ENCODE assay signal across 9 cellular contexts in the genomic region with DNA sequence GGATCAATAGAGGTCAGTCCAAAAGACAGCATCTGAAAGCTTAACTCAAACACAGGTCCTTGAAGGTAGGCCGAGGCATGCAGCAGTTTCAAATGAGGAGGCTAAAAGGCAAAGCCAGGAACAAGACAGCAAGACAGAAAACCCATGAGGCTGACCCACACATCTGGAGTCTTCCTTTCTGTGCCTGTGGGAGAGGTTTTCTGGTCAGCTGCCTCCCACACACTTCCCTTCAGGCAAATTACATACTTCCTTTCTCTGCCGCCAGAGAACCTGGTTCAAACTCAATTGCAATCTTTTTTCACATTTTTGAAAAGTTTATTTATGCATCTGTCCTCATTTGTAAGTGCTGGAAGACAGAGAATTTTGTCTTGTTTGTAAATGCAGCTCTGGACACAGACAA. TPM values are rescaled to one million over a fixed set of nuclear protein-coding genes. Genes with fewer than 3 reads are reported as not detected.
DNase-seq lines count a peak whose midpoint lies in the region; ATAC-seq, FAIRE-seq and TF ChIP-seq lines count a peak whose summit lies in the region.
"Had no signal": no experiment of that assay in that cellular context is flagged by ENCODE, and none has a peak within 500 bp of the region (broad histone marks: within the 10 kb centered on the region; RNA-seq: fewer than 3 reads in every experiment).

No MANE protein-coding gene starts in this region.

- H3K27ac Mint-ChIP-seq in activated CD8-positive, alpha-beta T cell treated with anti-CD3 and anti-CD28 coated beads, Interleukin-2, amount 10 ng/mL, durations not matched to agents 7 days and 5 days: peak overlapping the region; percentile 58
- H3K27ac Mint-ChIP-seq: activated naive CD4-positive, alpha-beta T cell treated with anti-CD3 and anti-CD28 coated beads, Interleukin-2, amount 50 U/mL, for 24 hours had no signal

- peaks cover 68% of the 10 kb centered on the region for H3K4me1 ChIP-seq in A673 (ENCODE audit: insufficient read depth, low read length, poor library complexity, severe bottlenecking)
- no peaks in the 10 kb centered on the region for H3K4me1 ChIP-seq in muscle layer of duodenum (ENCODE audit: control insufficient read depth in 1 of 2, insufficient read depth in 2 of 2, low read length in 2 of 2)

- H3K9me3 ChIP-seq in A673 (ENCODE audit: low read depth, low read length, poor library complexity, severe bottlenecking) (no peaks in the 10 kb centered on the region), muscle layer of duodenum (ENCODE audit: control insufficient read depth in 1 of 2, low read length in 2 of 2) (no peaks in the 10 kb centered on the region)

- no peak overlapping the region for H3K4me3 ChIP-seq in A673 (ENCODE audit: low read depth, low read length, poor library complexity, severe bottlenecking)
- H3K4me3 ChIP-seq in muscle layer of duodenum (ENCODE audit: low read depth in 1 of 2, low read length in 2 of 2): no peak overlapping the region

- H3K27me3 ChIP-seq in A673 (replicated peaks; ENCODE audit: insufficient read depth, low read depth, low read length, poor library complexity): no peaks in the 10 kb centered on the region
- H3K27me3 ChIP-seq in muscle layer of duodenum (ENCODE audit: low read depth, low read length): no peaks in the 10 kb centered on the region

- no peaks in the 10 kb centered on the region for H3K9me3 Mint-ChIP-seq in activated CD8-positive, alpha-beta T cell treated with anti-CD3 and anti-CD28 coated beads, Interleukin-2, amount 10 ng/mL, durations not matched to agents 7 days and 5 days (ENCODE audit: insufficient read depth)
- H3K9me3 Mint-ChIP-seq: activated naive CD4-positive, alpha-beta T cell treated with anti-CD3 and anti-CD28 coated beads, Interleukin-2, amount 50 U/mL, for 24 hours had no signal

- peaks cover 71% of the 10 kb centered on the region for H3K36me3 Mint-ChIP-seq in activated CD8-positive, alpha-beta T cell treated with anti-CD3 and anti-CD28 coated beads, Interleukin-2, amount 10 ng/mL, durations not matched to agents 7 days and 5 days (ENCODE audit: low read depth)

- CTCF ChIA-PET in A673 (lab: Charles Lee): interaction anchor here (1.4 kb wide), 1 partner anchor 12 kb away, joined by 6 read pairs; no protein-coding TSS in a partner anchor
- CTCF ChIA-PET in activated CD8-positive, alpha-beta T cell treated with anti-CD3 and anti-CD28 coated beads, Interleukin-2, amount 10 ng/mL, durations not matched to agents 7 days and 5 days (lab: Charles Lee): interaction anchor here (0.7 to 6.9 kb wide), 15 partner anchors 8 to 228 kb away, joined by 3 to 107 read pairs (median 4); a partner anchor contains a TSS

- no peak for TF ChIP-seq CTCF in A673 (conservative IDR thresholded peaks at IDR 0.05; ENCODE audit: low read depth, low read length)

- POLR2A ChIA-PET in A673 (lab: Charles Lee; ENCODE audit: low non-redundant PET): interaction anchor here (0.6 kb wide), 1 partner anchor 93 kb away, joined by 3 read pairs; no protein-coding TSS in a partner anchor
- POLR2A ChIA-PET in activated CD8-positive, alpha-beta T cell treated with anti-CD3 and anti-CD28 coated beads, Interleukin-2, amount 10 ng/mL, durations not matched to agents 7 days and 5 days (lab: Charles Lee): interaction anchor here (1.4 to 1.8 kb wide), 2 partner anchors 30 to 44 kb away, joined by 4 to 7 read pairs; a partner anchor contains a TSS

- no peak overlapping the region for H3K4me3 Mint-ChIP-seq in activated CD8-positive, alpha-beta T cell treated with anti-CD3 and anti-CD28 coated beads, Interleukin-2, amount 10 ng/mL, durations not matched to agents 7 days and 5 days
- H3K4me3 Mint-ChIP-seq: activated naive CD4-positive, alpha-beta T cell treated with anti-CD3 and anti-CD28 coated beads, Interleukin-2, amount 50 U/mL, for 24 hours had no signal

- no TSS peak for BruUV-seq in A673 (replicated peaks; lab: Mats Ljungman, UMichigan)

- H3K36me3 ChIP-seq in A673 (ENCODE audit: insufficient read depth, low read length, poor library complexity, severe bottlenecking) (no peaks in the 10 kb centered on the region), muscle layer of duodenum (ENCODE audit: control insufficient read depth in 1 of 2, insufficient read depth in 2 of 2, low read length in 2 of 2) (peaks cover 0 to 13% of the 10 kb centered on the region in 2 donors)

- H3K27me3 Mint-ChIP-seq in activated CD8-positive, alpha-beta T cell treated with anti-CD3 and anti-CD28 coated beads, Interleukin-2, amount 10 ng/mL, durations not matched to agents 7 days and 5 days (ENCODE audit: low read depth): no peaks in the 10 kb centered on the region
- H3K27me3 Mint-ChIP-seq: activated naive CD4-positive, alpha-beta T cell treated with anti-CD3 and anti-CD28 coated beads, Interleukin-2, amount 50 U/mL, for 24 hours had no signal

- DNase-seq in A673 (ENCODE audit: low spot score) (peak; percentile 90), frontal cortex (ENCODE audit: low spot score in 2 of 2) (no peak), SK-N-DZ (ENCODE audit: low spot score) (no peak), NCI-H1417 treated with DMSO at 0.1 percent for 48 hours (lab: John Stamatoyannopoulos, UW) (no peak)
- no peak for DNase-seq in activated CD8-positive, alpha-beta T cell treated with anti-CD3 and anti-CD28 coated beads, Interleukin-2, amount 10 ng/mL, durations not matched to agents 7 days and 5 days

- no peak for FAIRE-seq in frontal cortex (lab: Jason Lieb, UNC)

- H3K27ac ChIP-seq in A673 (ENCODE audit: low read depth, low read length, poor library complexity, severe bottlenecking) (peak overlapping the region; percentile 82), muscle layer of duodenum (ENCODE audit: low read length) (peak overlapping the region; percentile 10)

- ATAC-seq in GM18873 (IDR thresholded peaks at IDR 0.05; ENCODE audit: low FRiP score, unreplicated experiment) (peak; percentile 78), HG03066 (IDR thresholded peaks at IDR 0.05; ENCODE audit: low read depth, unreplicated experiment) (peak; percentile 95)
- no peak for ATAC-seq in activated CD8-positive, alpha-beta T cell treated with anti-CD3 and anti-CD28 coated beads, Interleukin-2, amount 10 ng/mL, durations not matched to agents 7 days and 5 days

- intact Hi-C loops in A673 (cut with micrococcal nuclease; ENCODE audit: unreplicated experiment): no loop called here

- H3K4me1 Mint-ChIP-seq in activated CD8-positive, alpha-beta T cell treated with anti-CD3 and anti-CD28 coated beads, Interleukin-2, amount 10 ng/mL, durations not matched to agents 7 days and 5 days (ENCODE audit: low read depth): peaks cover 64% of the 10 kb centered on the region

RNA-seq across cellular contexts. Expression of a gene that starts 29.8 kb away (rescaled TPM):
- total RNA-seq in A673 (2021) (not detected in 2 replicates), frontal cortex (0.41 TPM)
- total RNA-seq in activated CD8-positive, alpha-beta T cell treated with anti-CD3 and anti-CD28 coated beads, Interleukin-2, amount 10 ng/mL, durations not matched to agents 7 days and 5 days: 1 to 10 TPM; 8.0 TPM
- polyA plus RNA-seq in SK-N-DZ (2014; cell fraction: cytosol; rRNA removed): not detected in 2 replicates
- polyA plus RNA-seq in SK-N-DZ (2014; cell fraction: nucleus; rRNA removed): not detected in 2 replicates
